ENCODE assay signal across 14 cellular contexts in the genomic region with DNA sequence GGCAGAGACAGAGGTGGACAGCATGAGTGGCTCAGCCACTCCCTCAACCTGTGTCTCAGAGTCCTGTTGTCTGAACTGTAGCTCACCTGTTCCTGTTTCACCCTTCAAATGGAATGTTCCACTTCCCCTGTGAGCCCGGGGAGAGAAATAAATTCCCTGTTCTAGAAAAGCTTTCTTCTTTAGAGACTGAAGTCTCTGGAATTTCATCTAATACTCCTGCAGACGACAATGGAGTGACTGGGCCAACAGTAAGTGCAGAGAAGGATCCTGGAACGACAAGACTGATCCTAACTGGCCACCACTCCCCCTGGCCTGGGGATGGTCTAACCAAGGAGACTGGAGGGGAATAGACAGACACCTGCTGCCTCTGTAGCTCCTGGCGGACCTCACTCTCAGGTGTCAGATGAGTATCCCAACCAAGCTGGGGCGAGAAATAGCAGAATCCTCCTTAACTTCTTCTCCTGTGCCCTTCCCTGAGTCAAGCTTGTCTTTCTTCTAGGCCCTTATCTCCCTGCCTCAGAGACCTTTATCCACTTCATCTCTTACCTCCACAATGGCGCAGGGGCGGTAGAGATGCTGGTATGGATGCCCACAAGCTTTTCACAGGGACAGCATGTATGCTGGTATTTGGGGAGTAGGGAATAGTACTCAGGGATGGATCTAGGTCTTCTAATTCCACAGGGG. TPM values are rescaled to one million over a fixed set of nuclear protein-coding genes. Genes with fewer than 3 reads are reported as not detected.
A peak's percentile ranks its signal among the peaks of the same experiment; 100 is the strongest.
DNase-seq lines count a peak whose midpoint lies in the region; ATAC-seq, FAIRE-seq and TF ChIP-seq lines count a peak whose summit lies in the region.
"Had no signal": no experiment of that assay in that cellular context is flagged by ENCODE, and none has a peak within 500 bp of the region (broad histone marks: within the 10 kb centered on the region; RNA-seq: fewer than 3 reads in every experiment).

No MANE protein-coding gene starts in this region.

- no peak overlapping the region for H3K9ac ChIP-seq in BLaER1 treated with 17β-estradiol and CSF1 and Interleukin-3, amounts not matched to agents 10 nM and 100 nM
- no peak overlapping the region for H3K9ac ChIP-seq in Loucy (ENCODE audit: low read depth, low read length, poor library complexity, severe bottlenecking)
- peak overlapping the region in 1 of 2 donors; percentile 10 for H3K9ac ChIP-seq in kidney (ENCODE audit: low read length in 2 of 2)
- H3K9ac ChIP-seq: KMS-11, neural progenitor cell had no signal

- no peaks in the 10 kb centered on the region for H3K79me2 ChIP-seq in Loucy (ENCODE audit: insufficient read depth, low read length)

- ATAC-seq in HG02885 (IDR thresholded peaks at IDR 0.05; ENCODE audit: poor library complexity, unreplicated experiment): no peak
- no peak for ATAC-seq in GM19395 (IDR thresholded peaks at IDR 0.05; ENCODE audit: unreplicated experiment)
- no peak for ATAC-seq in left ventricle myocardium superior
- ATAC-seq: activated CD4-positive, CD25-positive, alpha-beta regulatory T cell treated with anti-CD3 and anti-CD28 coated beads, Interleukin-2, amount 50 U/mL, for 24 hours; stimulated activated naive CD8-positive, alpha-beta T cell treated with anti-CD3 and anti-CD28 coated beads, Interleukin-15, amount 100 ng/mL, for 72 hours had no signal

- H3K4me2 ChIP-seq in BLaER1 treated with 17β-estradiol and CSF1 and Interleukin-3, amounts not matched to agents 10 nM and 100 nM: peak overlapping the region in 9 of 11 experiments; percentile 36 to 78 (median 68); a peak in 17 of 22 replicates
- H3K4me2 ChIP-seq in Loucy (ENCODE audit: low read depth, low read length, poor library complexity, severe bottlenecking): peak overlapping the region; percentile 23
- H3K4me2 ChIP-seq: KMS-11, neural progenitor cell had no signal

- H3K9me2 ChIP-seq in Loucy (replicated peaks; ENCODE audit: low read depth, low read length): no peaks in the 10 kb centered on the region

- no peaks in the 10 kb centered on the region for H3F3A ChIP-seq in Loucy (ENCODE audit: low read depth)

- TF ChIP-seq CTCF in Loucy (conservative IDR thresholded peaks at IDR 0.05; ENCODE audit: low read length) (no peak), kidney (IDR thresholded peaks at IDR 0.05; ENCODE audit: borderline replicate concordance, extremely low read depth, insufficient read depth) (no peak)

- FAIRE-seq in kidney (lab: Jason Lieb, UNC): no peak
- no peak for FAIRE-seq in frontal cortex (lab: Jason Lieb, UNC)

- H2AFZ ChIP-seq in Loucy (ENCODE audit: low read length): no peak overlapping the region
- H2AFZ ChIP-seq: neural progenitor cell had no signal

- H4K20me1 ChIP-seq in BLaER1 treated with 17β-estradiol and CSF1 and Interleukin-3, amounts not matched to agents 10 nM and 100 nM: no peaks in the 10 kb centered on the region
- no peaks in the 10 kb centered on the region for H4K20me1 ChIP-seq in Loucy (ENCODE audit: insufficient read depth, low read length, poor library complexity, severe bottlenecking)

- peaks cover 0 to 36% (median 23%) of the 10 kb centered on the region in 10 experiments; a peak in 15 of 20 replicates for H3K4me1 ChIP-seq in BLaER1 treated with 17β-estradiol and CSF1 and Interleukin-3, amounts not matched to agents 10 nM and 100 nM
- H3K4me1 ChIP-seq in Loucy (ENCODE audit: insufficient read depth, low read length, poor library complexity, severe bottlenecking): peaks cover 7% of the 10 kb centered on the region
- peaks cover 20 to 23% of the 10 kb centered on the region in 2 donors for H3K4me1 ChIP-seq in kidney (ENCODE audit: control insufficient read depth in 1 of 2, insufficient read depth in 1 of 2, low read depth in 1 of 2, low read length in 2 of 2)

- H3K9me3 ChIP-seq in BLaER1 treated with 17β-estradiol and CSF1 and Interleukin-3, amounts not matched to agents 10 nM and 100 nM (replicated peaks in 1 of 11): no peaks in the 10 kb centered on the region
- H3K9me3 ChIP-seq in Loucy (ENCODE audit: insufficient read depth, low read depth, low read length): no peaks in the 10 kb centered on the region
- H3K9me3 ChIP-seq in kidney (ENCODE audit: control insufficient read depth in 1 of 2, low read length in 2 of 2): no peaks in the 10 kb centered on the region

- H3K27me3 ChIP-seq in BLaER1 treated with 17β-estradiol and CSF1 and Interleukin-3, amounts not matched to agents 10 nM and 100 nM: no peaks in the 10 kb centered on the region
- H3K27me3 ChIP-seq in Loucy (ENCODE audit: insufficient read depth, low read length, poor library complexity, severe bottlenecking): no peaks in the 10 kb centered on the region
- H3K27me3 ChIP-seq: neural progenitor cell had no signal

- no peak overlapping the region for H3K27ac ChIP-seq in BLaER1 treated with 17β-estradiol and CSF1 and Interleukin-3, amounts not matched to agents 10 nM and 100 nM
- H3K27ac ChIP-seq in kidney (ENCODE audit: low read depth in 2 of 2, low read length in 2 of 2): peak overlapping the region; percentile 75 to 93
- H3K27ac ChIP-seq: KMS-11, neural progenitor cell had no signal

- no peak overlapping the region for H3K4me3 ChIP-seq in BLaER1 treated with 17β-estradiol and CSF1 and Interleukin-3, amounts not matched to agents 10 nM and 100 nM
- H3K4me3 ChIP-seq in Loucy (ENCODE audit: low read length, poor library complexity, severe bottlenecking) (no peak overlapping the region), kidney (ENCODE audit: low read length in 2 of 2) (peak overlapping the region; percentile 20 to 43)
- H3K4me3 ChIP-seq: neural progenitor cell had no signal

- H3K36me3 ChIP-seq in BLaER1 treated with 17β-estradiol and CSF1 and Interleukin-3, amounts not matched to agents 10 nM and 100 nM: no peaks in the 10 kb centered on the region
- H3K36me3 ChIP-seq in Loucy (ENCODE audit: insufficient read depth, low read length) (no peaks in the 10 kb centered on the region), kidney (ENCODE audit: control insufficient read depth in 1 of 2, insufficient read depth in 2 of 2, low read length in 2 of 2) (no peaks in the 10 kb centered on the region)
- H3K36me3 ChIP-seq: neural progenitor cell had no signal

- peak; percentile 46 for DNase-seq in NCI-H748 treated with DMSO at 0.1 percent for 48 hours (lab: John Stamatoyannopoulos, UW)
- DNase-seq in kidney: no peak
- DNase-seq in frontal cortex (ENCODE audit: low spot score in 2 of 2): no peak
- no peak for DNase-seq in left ventricle myocardium superior
- DNase-seq: activated gamma-delta T cell treated with Interleukin-2 at 50 U/mL for 16 hours; C1 segment of cervical spinal cord; stimulated activated naive CD8-positive, alpha-beta T cell treated with anti-CD3 and anti-CD28 coated beads, Interleukin-15, amount 100 ng/mL, for 72 hours had no signal

- intact Hi-C loops in kidney (cut with DNase I) (no loop called here), left ventricle myocardium superior (cut with micrococcal nuclease) (no loop called here)

RNA-seq across cellular contexts. Expression of a gene that starts 45.4 kb away (rescaled TPM):
- total RNA-seq in kidney: 65.1 TPM
- 17.5 TPM for polyA plus RNA-seq in kidney (ENCODE audit: insufficient read depth, low read depth, low replicate concordance)
- total RNA-seq in frontal cortex: 11.0 TPM
- total RNA-seq in left ventricle myocardium superior: 21.6 TPM

Comparison
In these comparisons a context has a peak if more than half of its experiments do, and no peak if none do; other contexts are left out.
1. H3K27ac ChIP-seq: peak in kidney (2 of 2); none in BLaER1 treated with 17β-estradiol and CSF1 and Interleukin-3, amounts not matched to agents 10 nM and 100 nM (0 of 11).
2. H3K4me3 ChIP-seq: peak in kidney (2 of 2); none in BLaER1 treated with 17β-estradiol and CSF1 and Interleukin-3, amounts not matched to agents 10 nM and 100 nM (0 of 10) and Loucy (single experiment).